In genomic region chr1:198934414-198934813, GRCh38 we compare ENCODE assay signal across 8 cellular contexts.
DNase-seq lines count a peak whose midpoint lies in the region; ATAC-seq and TF ChIP-seq lines count a peak whose summit lies in the region.

No MANE protein-coding gene starts in this region.

- BruUV-seq in OCI-LY7 (replicated peaks; lab: Mats Ljungman, UMichigan): no TSS peak

- POLR2A ChIA-PET in CD8-positive, alpha-beta T cell (lab: Charles Lee): interaction anchor here (0.7 to 2.1 kb wide), 2 partner anchors 67 to 252 kb away, joined by 3 to 7 read pairs; no protein-coding TSS in a partner anchor
- POLR2A ChIA-PET in OCI-LY7 (lab: Charles Lee): interaction anchor here (0.7 to 3.9 kb wide), 7 partner anchors 12 to 336 kb away, joined by 3 to 13 read pairs (median 3); no protein-coding TSS in a partner anchor

- CTCF ChIA-PET in CD8-positive, alpha-beta T cell (lab: Charles Lee): no interaction called here
- CTCF ChIA-PET in OCI-LY7 (lab: Charles Lee; ENCODE audit: unreplicated experiment): no interaction called here

- no peak for ATAC-seq in CD8-positive, alpha-beta T cell
- no peak for ATAC-seq in HG03521 (IDR thresholded peaks at IDR 0.05; ENCODE audit: unreplicated experiment)

- peak overlapping the region; percentile 39; the same call in 1 of the 2 replicates for H2AFZ ChIP-seq in OCI-LY7 (ENCODE audit: low read length)

- no peaks in the 10 kb centered on the region for H4K20me1 ChIP-seq in OCI-LY7 (ENCODE audit: insufficient read depth, low read length)

- TF ChIP-seq EP300 in sigmoid colon (IDR thresholded peaks at IDR 0.05): no peak

- H3K79me2 ChIP-seq in OCI-LY7 (ENCODE audit: insufficient read depth, low read depth, low read length): peaks cover 82% of the 10 kb centered on the region

- no peaks in the 10 kb centered on the region for H3K9me3 Mint-ChIP-seq in CD8-positive, alpha-beta T cell
- no peaks in the 10 kb centered on the region for H3K9me3 Mint-ChIP-seq in endodermal cell

- H3K27me3 ChIP-seq in CD8-positive, alpha-beta T cell (ENCODE audit: insufficient read depth, low read length): no peaks in the 10 kb centered on the region
- no peaks in the 10 kb centered on the region for H3K27me3 ChIP-seq in endodermal cell (ENCODE audit: control insufficient read depth, insufficient read depth, low read length, poor library complexity, severe bottlenecking)
- H3K27me3 ChIP-seq in sigmoid colon: no peaks in the 10 kb centered on the region

- intact Hi-C loops in CD8-positive, alpha-beta T cell (cut with DNase I, micrococcal nuclease): loop anchor here (2.0 to 10.0 kb wide), 5 partner anchors 16 to 1160 kb away; partner anchors contain the start of genes NEK7 (in 2 of the 2) and DENND1B (in 1 of the 2)
- intact Hi-C loops in OCI-LY7 (cut with micrococcal nuclease; ENCODE audit: unreplicated experiment): loop anchor here (5.0 to 10.0 kb wide), 4 partner anchors 252 to 1160 kb away; partner anchors contain the start of gene DENND1B
- intact Hi-C loops in sigmoid colon (cut with DNase I): no loop called here

- H3K27ac ChIP-seq in CD8-positive, alpha-beta T cell (ENCODE audit: low read depth, low read length): peak overlapping the region; percentile 27
- peak overlapping the region; percentile 88 for H3K27ac ChIP-seq in OCI-LY7 (ENCODE audit: low read depth, low read length, poor library complexity, severe bottlenecking)
- H3K27ac ChIP-seq in endodermal cell (ENCODE audit: low read depth, low read length): no peak overlapping the region
- H3K27ac ChIP-seq in sigmoid colon: peak overlapping the region in 1 of 4 donors; percentile 76

- no peak for TF ChIP-seq CTCF in CD8-positive, alpha-beta T cell (IDR thresholded peaks at IDR 0.05)
- TF ChIP-seq CTCF in OCI-LY7 (conservative IDR thresholded peaks at IDR 0.05; ENCODE audit: low read length): no peak
- TF ChIP-seq CTCF in endodermal cell (conservative IDR thresholded peaks at IDR 0.05): no peak
- no peak for TF ChIP-seq CTCF in sigmoid colon (IDR thresholded peaks at IDR 0.05)

- no peak overlapping the region for H3K4me3 Mint-ChIP-seq in CD8-positive, alpha-beta T cell
- no peak overlapping the region for H3K4me3 Mint-ChIP-seq in endodermal cell

- no peaks in the 10 kb centered on the region for H3K36me3 Mint-ChIP-seq in CD8-positive, alpha-beta T cell
- H3K36me3 Mint-ChIP-seq in endodermal cell (ENCODE audit: low read depth): no peaks in the 10 kb centered on the region

- H3K27me3 Mint-ChIP-seq in CD8-positive, alpha-beta T cell (ENCODE audit: low read depth): no peaks in the 10 kb centered on the region
- H3K27me3 Mint-ChIP-seq in endodermal cell (ENCODE audit: insufficient read depth): no peaks in the 10 kb centered on the region

- H3K4me1 Mint-ChIP-seq in CD8-positive, alpha-beta T cell (ENCODE audit: low read depth): peaks cover 41% of the 10 kb centered on the region
- H3K4me1 Mint-ChIP-seq in endodermal cell: peaks cover 2% of the 10 kb centered on the region

- TF ChIP-seq POLR2A in sigmoid colon (IDR thresholded peaks at IDR 0.05): no peak

- no peaks in the 10 kb centered on the region for H3K36me3 ChIP-seq in CD8-positive, alpha-beta T cell (ENCODE audit: insufficient read depth, low read length)
- H3K36me3 ChIP-seq in OCI-LY7 (ENCODE audit: insufficient read depth, low read length) (no peaks in the 10 kb centered on the region), endodermal cell (ENCODE audit: control insufficient read depth, insufficient read depth, low read length) (no peaks in the 10 kb centered on the region), sigmoid colon (no peaks in the 10 kb centered on the region)

- peaks cover 46% of the 10 kb centered on the region for H3K4me1 ChIP-seq in CD8-positive, alpha-beta T cell (ENCODE audit: insufficient read depth, low read length)
- peaks cover 48% of the 10 kb centered on the region for H3K4me1 ChIP-seq in OCI-LY7 (ENCODE audit: insufficient read depth, low read length, poor library complexity, severe bottlenecking)
- no peaks in the 10 kb centered on the region for H3K4me1 ChIP-seq in endodermal cell (ENCODE audit: control insufficient read depth, insufficient read depth, low read length)
- peaks cover 0 to 24% (median 20%) of the 10 kb centered on the region in 4 donors for H3K4me1 ChIP-seq in sigmoid colon

- no peaks in the 10 kb centered on the region for H3K9me2 ChIP-seq in OCI-LY7 (ENCODE audit: insufficient read depth, low read length)

- WGBS in endodermal cell (ENCODE audit: insufficient coverage in 1 of 2, insufficient read length in 1 of 2), 2 experiments: 93% methylated on average over 2 of the region's 2 CpGs; no CpG with 5 or more reads in 1 of the 2 experiments
- 42 to 71% methylated on average over 2 of the region's 2 CpGs for WGBS in sigmoid colon, 2 donors

- H3K27ac Mint-ChIP-seq in CD8-positive, alpha-beta T cell: no peak overlapping the region
- no peak overlapping the region for H3K27ac Mint-ChIP-seq in endodermal cell

- H3K9me3 ChIP-seq in CD8-positive, alpha-beta T cell (ENCODE audit: low read length): no peaks in the 10 kb centered on the region
- H3K9me3 ChIP-seq in OCI-LY7 (ENCODE audit: low read length) (no peaks in the 10 kb centered on the region), endodermal cell (ENCODE audit: control insufficient read depth, low read length) (no peaks in the 10 kb centered on the region), sigmoid colon (no peaks in the 10 kb centered on the region)

- DNase-seq in CD8-positive, alpha-beta T cell: no peak
- DNase-seq in OCI-LY7 (ENCODE audit: low spot score) (no peak), endodermal cell (no peak), sigmoid colon (no peak), mesenteric fat pad (ENCODE audit: low spot score) (no peak), 8988T (no peak)
- no peak for DNase-seq in activated CD4-positive, alpha-beta T cell treated with anti-CD3 and anti-CD28 coated beads for 1 hour

- peak overlapping the region; percentile 42 for H3K4me3 ChIP-seq in CD8-positive, alpha-beta T cell (ENCODE audit: low read depth, low read length)
- H3K4me3 ChIP-seq in OCI-LY7 (ENCODE audit: low read depth, low read length, poor library complexity, severe bottlenecking): peak overlapping the region; percentile 78
- H3K4me3 ChIP-seq in endodermal cell (ENCODE audit: low read length): peak overlapping the region; percentile 61
- peak overlapping the region in 3 of 4 donors; percentile 38 to 53 (median 44) for H3K4me3 ChIP-seq in sigmoid colon

- no peak overlapping the region for H3K9ac ChIP-seq in endodermal cell (ENCODE audit: extremely low read depth, low read length, poor library complexity, severe bottlenecking)

- peak overlapping the region; percentile 99 for H3K4me2 ChIP-seq in OCI-LY7 (ENCODE audit: low read length)
